In the genomic region with DNA sequence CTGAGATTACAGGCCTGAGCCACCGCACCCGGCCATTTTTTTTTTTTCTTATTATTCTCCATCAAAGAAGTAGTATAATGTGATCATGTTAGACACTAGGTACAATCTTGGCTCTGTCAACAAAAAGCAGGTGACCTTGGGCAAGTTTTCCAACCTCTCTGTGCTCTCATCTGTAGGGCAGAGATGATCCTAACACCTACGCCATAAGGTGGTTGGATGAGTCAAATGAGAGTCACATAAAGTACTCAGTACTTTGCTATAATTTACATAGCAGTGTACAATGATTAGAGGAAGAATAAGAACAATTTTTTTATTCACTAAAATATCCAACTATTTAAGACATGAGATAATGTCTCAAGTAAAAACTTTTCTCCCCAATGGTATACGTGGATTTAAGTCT, we compare ENCODE assay signal across 17 cellular contexts.
DNase-seq lines count a peak whose midpoint lies in the region; ATAC-seq and TF ChIP-seq lines count a peak whose summit lies in the region.
"Had no signal": no experiment of that assay in that cellular context is flagged by ENCODE, and none has a peak within 500 bp of the region (broad histone marks: within the 10 kb centered on the region; RNA-seq: fewer than 3 reads in every experiment).

No MANE protein-coding gene starts in this region.

- CTCF ChIA-PET in activated naive CD4-positive, alpha-beta T cell treated with anti-CD3 and anti-CD28 coated beads for 36 hours (lab: Charles Lee): no interaction called here
- CTCF ChIA-PET in Caco-2 (lab: Charles Lee): no interaction called here

- TF ChIP-seq CTCF in RWPE2 (IDR thresholded peaks at IDR 0.05; ENCODE audit: poor library complexity, severe bottlenecking) (no peak), fibroblast of mammary gland (conservative IDR thresholded peaks at IDR 0.05; ENCODE audit: control insufficient read depth, insufficient read depth, low read depth, low read length) (no peak), coronary artery (IDR thresholded peaks at IDR 0.05) (no peak), Caco-2 (IDR thresholded peaks at IDR 0.05; ENCODE audit: insufficient read depth in 1 of 2, low read depth in 1 of 2, low read length in 1 of 2, severe bottlenecking in 1 of 2, unreplicated experiment in 1 of 2) (no peak)

- peak; percentile 88 to 95 for ATAC-seq in activated naive CD4-positive, alpha-beta T cell treated with anti-CD3 and anti-CD28 coated beads, Interleukin-2, amount 50 U/mL, for 72 hours
- peak; percentile 57; the same call in 2 of the 3 replicates for ATAC-seq in RWPE2 (ENCODE audit: low read depth)
- ATAC-seq: CD8-positive, alpha-beta T cell; K562 had no signal

- BruUV-seq in Caco-2 (replicated peaks; lab: Mats Ljungman, UMichigan): no TSS peak

- H3K27ac Mint-ChIP-seq in activated naive CD4-positive, alpha-beta T cell treated with anti-CD3 and anti-CD28 coated beads, Interleukin-2, amount 50 U/mL, for 72 hours: no peak overlapping the region
- H3K27ac Mint-ChIP-seq in activated naive CD4-positive, alpha-beta T cell treated with anti-CD3 and anti-CD28 coated beads for 36 hours: no peak overlapping the region
- H3K27ac Mint-ChIP-seq in Caco-2 (ENCODE audit: unreplicated experiment): no peak overlapping the region
- H3K27ac Mint-ChIP-seq: CD8-positive, alpha-beta T cell had no signal

- H3K9me3 Mint-ChIP-seq in activated naive CD4-positive, alpha-beta T cell treated with anti-CD3 and anti-CD28 coated beads, Interleukin-2, amount 50 U/mL, for 72 hours: no peaks in the 10 kb centered on the region
- no peaks in the 10 kb centered on the region for H3K9me3 Mint-ChIP-seq in activated naive CD4-positive, alpha-beta T cell treated with anti-CD3 and anti-CD28 coated beads for 36 hours
- no peaks in the 10 kb centered on the region for H3K9me3 Mint-ChIP-seq in Caco-2 (ENCODE audit: unreplicated experiment)
- H3K9me3 Mint-ChIP-seq: CD8-positive, alpha-beta T cell; HFFc6 had no signal

- DNase-seq in activated naive CD4-positive, alpha-beta T cell treated with anti-CD3 and anti-CD28 coated beads, Interleukin-2, amount 50 U/mL, for 72 hours (ENCODE audit: low spot score in 2 of 2): no peak
- DNase-seq in activated naive CD4-positive, alpha-beta T cell treated with anti-CD3 and anti-CD28 coated beads for 36 hours: no peak
- DNase-seq in RWPE2 (ENCODE audit: low spot score) (no peak), fibroblast of mammary gland (ENCODE audit: low read depth) (peak; percentile 69), superior temporal gyrus (ENCODE audit: extremely low spot score) (peak; percentile 3), coronary artery (ENCODE audit: low spot score) (no peak), Caco-2 (no peak)
- DNase-seq: CD8-positive, alpha-beta T cell; DMS79 treated with DMSO at 0.1 percent for 48 hours; HFFc6; NCI-H1105; NCI-H1694; NCI-H2081 treated with DMSO at 0.1 percent for 48 hours; NK-92 treated with Interleukin-12 subunit alpha and Interleukin-12 subunit beta, amount 100 ng/mL, for 24 hours; Right ventricle myocardium superior had no signal

- H3K9me3 ChIP-seq in RWPE2 (ENCODE audit: severe bottlenecking) (peaks cover 2% of the 10 kb centered on the region), Caco-2 (no peaks in the 10 kb centered on the region)
- H3K9me3 ChIP-seq: BLaER1 treated with 17β-estradiol and CSF1 and Interleukin-3, amounts not matched to agents 10 nM and 100 nM had no signal

- H3K27me3 ChIP-seq in RWPE2 (ENCODE audit: insufficient read depth, poor library complexity, severe bottlenecking) (no peaks in the 10 kb centered on the region), Caco-2 (replicated peaks; ENCODE audit: control insufficient read depth, insufficient read depth, low read length) (no peaks in the 10 kb centered on the region)
- H3K27me3 ChIP-seq: BLaER1 treated with 17β-estradiol and CSF1 and Interleukin-3, amounts not matched to agents 10 nM and 100 nM had no signal

- H3K4me3 ChIP-seq in RWPE2 (ENCODE audit: severe bottlenecking): no peak overlapping the region
- no peak overlapping the region for H3K4me3 ChIP-seq in fibroblast of mammary gland (ENCODE audit: control insufficient read depth, low read depth, low read length)
- H3K4me3 ChIP-seq in coronary artery: no peak overlapping the region
- no peak overlapping the region for H3K4me3 ChIP-seq in Caco-2 (ENCODE audit: low read depth, low read length)
- H3K4me3 ChIP-seq: BLaER1 treated with 17β-estradiol and CSF1 and Interleukin-3, amounts not matched to agents 10 nM and 100 nM; K562 had no signal

- no peaks in the 10 kb centered on the region for H3K36me3 ChIP-seq in RWPE2 (ENCODE audit: low read depth)
- H3K36me3 ChIP-seq in Caco-2 (ENCODE audit: control insufficient read depth, insufficient read depth, low read length): no peaks in the 10 kb centered on the region
- H3K36me3 ChIP-seq: BLaER1 treated with 17β-estradiol and CSF1 and Interleukin-3, amounts not matched to agents 10 nM and 100 nM had no signal

- intact Hi-C loops in activated naive CD4-positive, alpha-beta T cell treated with anti-CD3 and anti-CD28 coated beads for 36 hours (cut with micrococcal nuclease): no loop called here
- intact Hi-C loops in Caco-2 (cut with micrococcal nuclease; ENCODE audit: unreplicated experiment): no loop called here

- H3K4me3 Mint-ChIP-seq in activated naive CD4-positive, alpha-beta T cell treated with anti-CD3 and anti-CD28 coated beads for 36 hours: no peak overlapping the region
- H3K4me3 Mint-ChIP-seq in Caco-2 (ENCODE audit: unreplicated experiment): no peak overlapping the region
- H3K4me3 Mint-ChIP-seq: CD8-positive, alpha-beta T cell had no signal

- peaks cover 2% of the 10 kb centered on the region for H3K4me1 Mint-ChIP-seq in activated naive CD4-positive, alpha-beta T cell treated with anti-CD3 and anti-CD28 coated beads for 36 hours (ENCODE audit: low read depth)
- H3K4me1 Mint-ChIP-seq in Caco-2 (ENCODE audit: low read depth, unreplicated experiment): peaks cover 14% of the 10 kb centered on the region

- no peaks in the 10 kb centered on the region for H3K36me3 Mint-ChIP-seq in activated naive CD4-positive, alpha-beta T cell treated with anti-CD3 and anti-CD28 coated beads, Interleukin-2, amount 50 U/mL, for 72 hours
- no peaks in the 10 kb centered on the region for H3K36me3 Mint-ChIP-seq in activated naive CD4-positive, alpha-beta T cell treated with anti-CD3 and anti-CD28 coated beads for 36 hours (ENCODE audit: low read depth)
- H3K36me3 Mint-ChIP-seq in Caco-2 (ENCODE audit: insufficient read depth, unreplicated experiment): no peaks in the 10 kb centered on the region
- H3K36me3 Mint-ChIP-seq: CD8-positive, alpha-beta T cell had no signal

- H3K4me1 ChIP-seq in RWPE2 (ENCODE audit: insufficient read depth, poor library complexity, severe bottlenecking) (peaks cover 14% of the 10 kb centered on the region), Caco-2 (no peaks in the 10 kb centered on the region)

- H3K27me3 Mint-ChIP-seq in activated naive CD4-positive, alpha-beta T cell treated with anti-CD3 and anti-CD28 coated beads for 36 hours (ENCODE audit: low read depth): no peaks in the 10 kb centered on the region
- no peaks in the 10 kb centered on the region for H3K27me3 Mint-ChIP-seq in Caco-2 (ENCODE audit: insufficient read depth, unreplicated experiment)

- POLR2A ChIA-PET in Caco-2 (lab: Charles Lee): no interaction called here

- H3K27ac ChIP-seq in RWPE2 (ENCODE audit: poor library complexity, severe bottlenecking): no peak overlapping the region
- no peak overlapping the region for H3K27ac ChIP-seq in coronary artery
- H3K27ac ChIP-seq: BLaER1 treated with 17β-estradiol and CSF1 and Interleukin-3, amounts not matched to agents 10 nM and 100 nM had no signal

Comparison
In these comparisons a context has a peak if more than half of its experiments do, and no peak if none do; other contexts are left out.
1. DNase-seq: peak in fibroblast of mammary gland (single experiment) and superior temporal gyrus (single experiment); none in activated naive CD4-positive, alpha-beta T cell treated with anti-CD3 and anti-CD28 coated beads, Interleukin-2, amount 50 U/mL, for 72 hours (0 of 2), activated naive CD4-positive, alpha-beta T cell treated with anti-CD3 and anti-CD28 coated beads for 36 hours (single experiment), RWPE2 (single experiment), coronary artery (single experiment) and Caco-2 (0 of 2).